In the genomic region with DNA sequence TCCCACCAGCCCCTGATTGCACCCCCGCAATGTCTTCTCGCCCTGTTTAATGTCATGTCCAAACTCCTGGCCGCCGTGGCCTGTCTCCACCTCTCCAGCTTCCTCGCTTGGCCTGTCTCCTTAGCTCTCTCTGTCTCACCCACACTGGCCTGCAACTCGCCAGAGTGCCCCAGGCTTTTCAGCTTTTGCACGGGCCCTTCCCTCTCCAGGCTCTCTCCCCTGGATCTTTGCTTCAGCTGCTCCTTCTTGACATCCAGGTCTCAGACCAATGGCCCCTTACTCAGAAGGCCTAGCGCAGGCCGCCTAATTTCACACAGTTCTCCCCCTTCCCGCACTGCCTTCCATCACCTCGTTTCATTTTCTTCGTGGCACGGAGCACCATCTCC, we compare ENCODE assay signal across 8 cellular contexts. TPM values are rescaled to one million over a fixed set of nuclear protein-coding genes. Genes with fewer than 3 reads are reported as not detected.
DNase-seq lines count a peak whose midpoint lies in the region; ATAC-seq and TF ChIP-seq lines count a peak whose summit lies in the region.

No MANE protein-coding gene starts in this region.

- peak overlapping the region; percentile 88 for H3K4me3 Mint-ChIP-seq in T-helper 17 cell
- H3K4me3 Mint-ChIP-seq in nephron progenitor cell, result peak overlapping the region; percentile 87

- H3K27me3 ChIP-seq in HAP-1 (ENCODE audit: low read depth) (no peaks in the 10 kb centered on the region), esophagus squamous epithelium (no peaks in the 10 kb centered on the region)

- no peak for ATAC-seq in T-helper 17 cell

- H3K9me3 ChIP-seq in HAP-1 (no peaks in the 10 kb centered on the region), T-helper 17 cell (ENCODE audit: control insufficient read depth, low read length, poor library complexity, severe bottlenecking) (no peaks in the 10 kb centered on the region), esophagus squamous epithelium (no peaks in the 10 kb centered on the region)

- H3K36me3 ChIP-seq in HAP-1 (replicated peaks), result peaks cover under 1% of the 10 kb centered on the region; the same call in 1 of the 2 replicates
- peaks cover 0 to 7% (median 0%) of the 10 kb centered on the region in 3 donors for H3K36me3 ChIP-seq in esophagus squamous epithelium

- H3K4me1 ChIP-seq in HAP-1, result peaks cover 13% of the 10 kb centered on the region
- peaks cover 11 to 28% (median 15%) of the 10 kb centered on the region in 3 donors for H3K4me1 ChIP-seq in esophagus squamous epithelium

- H3K9me3 Mint-ChIP-seq in nephron progenitor cell, result no peaks in the 10 kb centered on the region

- H3K27ac ChIP-seq in esophagus squamous epithelium, result peak overlapping the region; percentile 74 to 82 (median 79)

- 28 to 32% methylated on average over 13 of the region's 13 CpGs for WGBS in esophagus squamous epithelium, 2 donors

- H3K4me3 ChIP-seq in HAP-1, result peak overlapping the region; percentile 57
- peak overlapping the region; percentile 72 to 99 (median 98) for H3K4me3 ChIP-seq in esophagus squamous epithelium

- H3K4me1 Mint-ChIP-seq in T-helper 17 cell (peaks cover 29% of the 10 kb centered on the region), nephron progenitor cell (peaks cover 30% of the 10 kb centered on the region)

- DNase-seq in EH (ENCODE audit: low read depth) (peak; percentile 32), HAP-1 (ENCODE audit: low spot score in 2 of 2) (peak in 1 of 2 experiments; percentile 28), T-helper 17 cell (no peak), esophagus squamous epithelium (lab: John Stamatoyannopoulos, UW) (no peak), nephron progenitor cell (peak; percentile 23), NCI-H226 (no peak), NCI-H187 treated with DMSO at 0.1 percent for 48 hours (lab: John Stamatoyannopoulos, UW) (no peak), cortex of kidney (lab: John Stamatoyannopoulos, UW) (no peak)

- TF ChIP-seq POLR2A in esophagus squamous epithelium (IDR thresholded peaks at IDR 0.05), result no peak

- H3K36me3 Mint-ChIP-seq in T-helper 17 cell (ENCODE audit: low read depth) (peaks cover 9% of the 10 kb centered on the region), nephron progenitor cell (ENCODE audit: low read depth) (peaks cover 18% of the 10 kb centered on the region)

- peak overlapping the region; percentile 82 for H3K27ac Mint-ChIP-seq in T-helper 17 cell
- H3K27ac Mint-ChIP-seq in nephron progenitor cell, result peak overlapping the region; percentile 31

- in situ Hi-C loops in HAP-1 (cut with MboI; ENCODE audit: low sequenced_read_pairs), result no loop called here

- intact Hi-C loops in esophagus squamous epithelium (cut with DNase I), result no loop called here

- no peak for TF ChIP-seq CTCF in esophagus squamous epithelium (IDR thresholded peaks at IDR 0.05)
- TF ChIP-seq CTCF in nephron progenitor cell (IDR thresholded peaks at IDR 0.05), result no peak

- H3K27me3 Mint-ChIP-seq in T-helper 17 cell (no peaks in the 10 kb centered on the region), nephron progenitor cell (ENCODE audit: low read depth, poor library complexity) (peaks cover 3% of the 10 kb centered on the region)

RNA-seq across cellular contexts. Expression of a gene that starts 0.5 kb away (rescaled TPM):
- total RNA-seq in T-helper 17 cell (10 to 100 TPM; 25.9 to 27.4 TPM), esophagus squamous epithelium (10 to 100 TPM; 11.2 to 22.5 (median 17.7) TPM)

Comparison
In these comparisons a context has a peak if more than half of its experiments do, and no peak if none do; other contexts are left out.
1. DNase-seq: peak in EH (single experiment) and nephron progenitor cell (single experiment); none in T-helper 17 cell (0 of 3), esophagus squamous epithelium (single experiment), NCI-H226 (single experiment), NCI-H187 treated with DMSO at 0.1 percent for 48 hours (single experiment) and cortex of kidney (single experiment).